In genomic region chr14:51356381-51356780, GRCh38 we compare ENCODE assay signal across 10 cellular contexts.
"Had no signal": no experiment of that assay in that cellular context is flagged by ENCODE, and none has a peak within 500 bp of the region (broad histone marks: within the 10 kb centered on the region; RNA-seq: fewer than 3 reads in every experiment).

No MANE protein-coding gene starts in this region.

- H3K27ac Mint-ChIP-seq: activated B cell treated with CpG ODN at 0.5 μM for 24 hours; activated CD4-positive, alpha-beta T cell treated with anti-CD3 and anti-CD28 coated beads, Interleukin-2, amount 10 ng/mL, durations not matched to agents 24 days and 14 days; activated naive CD4-positive, alpha-beta T cell treated with anti-CD3 and anti-CD28 coated beads for 36 hours; nephron progenitor cell; T-helper 17 cell had no signal

- H3K27ac ChIP-seq: stomach had no signal

- ATAC-seq: T-helper 17 cell had no signal

- H3K9me3 ChIP-seq: stomach had no signal

- H3K4me3 ChIP-seq: stomach had no signal

- H3K27me3 Mint-ChIP-seq: activated CD4-positive, alpha-beta T cell treated with anti-CD3 and anti-CD28 coated beads, Interleukin-2, amount 10 ng/mL, durations not matched to agents 24 days and 14 days had no signal

- H3K9me3 Mint-ChIP-seq: activated B cell treated with CpG ODN at 0.5 μM for 24 hours; activated CD4-positive, alpha-beta T cell treated with anti-CD3 and anti-CD28 coated beads, Interleukin-2, amount 10 ng/mL, durations not matched to agents 24 days and 14 days; activated naive CD4-positive, alpha-beta T cell treated with anti-CD3 and anti-CD28 coated beads for 36 hours had no signal

- FAIRE-seq: urothelium cell line had no signal

- H3K4me1 ChIP-seq: stomach had no signal

- H3K27me3 ChIP-seq: stomach had no signal

- H3K4me3 Mint-ChIP-seq: activated B cell treated with CpG ODN at 0.5 μM for 24 hours; activated CD4-positive, alpha-beta T cell treated with anti-CD3 and anti-CD28 coated beads, Interleukin-2, amount 10 ng/mL, durations not matched to agents 24 days and 14 days; activated naive CD4-positive, alpha-beta T cell treated with anti-CD3 and anti-CD28 coated beads for 36 hours; nephron progenitor cell; T-helper 17 cell had no signal

- H3K4me1 Mint-ChIP-seq: activated B cell treated with CpG ODN at 0.5 μM for 24 hours; activated CD4-positive, alpha-beta T cell treated with anti-CD3 and anti-CD28 coated beads, Interleukin-2, amount 10 ng/mL, durations not matched to agents 24 days and 14 days had no signal

- H3K36me3 ChIP-seq: stomach had no signal

- DNase-seq: activated B cell treated with CpG ODN at 0.5 μM for 24 hours; activated CD4-positive, alpha-beta T cell treated with anti-CD3 and anti-CD28 coated beads, Interleukin-2, amount 10 ng/mL, durations not matched to agents 24 days and 14 days; activated naive CD4-positive, alpha-beta T cell treated with anti-CD3 and anti-CD28 coated beads for 36 hours; caudate nucleus; cortex of kidney; effector memory CD4-positive, alpha-beta T cell; nephron progenitor cell; stomach; T-helper 17 cell had no signal
